ENCODE assay signal across 8 cellular contexts in genomic region chr5:141848771-141849370, GRCh38. TPM values are rescaled to one million over a fixed set of nuclear protein-coding genes. Genes with fewer than 3 reads are reported as not detected.
A peak's percentile ranks its signal among the peaks of the same experiment; 100 is the strongest.
DNase-seq lines count a peak whose midpoint lies in the region; ATAC-seq, FAIRE-seq and TF ChIP-seq lines count a peak whose summit lies in the region.

No MANE protein-coding gene starts in this region.

- H3K4me1 ChIP-seq in H1 (replicated peaks in 1 of 4; ENCODE audit: control insufficient read depth in 3 of 4, insufficient read depth in 4 of 4, low read length in 3 of 4) (peaks cover 33 to 58% (median 46%) of the 10 kb centered on the region in 4 experiments), mucosa of stomach (ENCODE audit: control insufficient read depth, insufficient read depth, low read length) (peaks cover 50% of the 10 kb centered on the region)

- peak overlapping the region; percentile 89; the same call in 1 of the 2 replicates for H2BK15ac ChIP-seq in H1 (ENCODE audit: low read length)

- peak overlapping the region; percentile 98 for H3K18ac ChIP-seq in H1 (ENCODE audit: extremely low read depth, low read length)

- peak overlapping the region; percentile 51 for H2BK12ac ChIP-seq in H1 (ENCODE audit: low read depth, low read length)

- WGBS in H1 (ENCODE audit: extremely low coverage in 1 of 2, insufficient coverage in 1 of 2, insufficient read length in 1 of 2, insufficient replicate concordance in 2 of 2, low coverage in 1 of 2, low lambda C conversion rate in 2 of 2, missing lambda C conversion rate in 1 of 2), 2 experiments, result 18% methylated on average over 14 of the region's 14 CpGs; no CpG with 5 or more reads in 1 of the 2 experiments

- H4K5ac ChIP-seq in H1 (ENCODE audit: insufficient read length, low read depth, low read length), result peak overlapping the region; percentile 94

- peak; percentile 78 for FAIRE-seq in H1 (lab: Jason Lieb, UNC)

- H4K8ac ChIP-seq in H1 (ENCODE audit: extremely low read depth, insufficient read depth, low read length), result peak overlapping the region; percentile 97; the same call in 1 of the 2 replicates

- H3K56ac ChIP-seq in H1 (replicated peaks; ENCODE audit: insufficient read length, low read depth, low read length), result no peak overlapping the region

- H2BK120ac ChIP-seq in H1 (replicated peaks; ENCODE audit: low read depth, low read length), result no peak overlapping the region

- no peak overlapping the region for H2AFZ ChIP-seq in H1 (ENCODE audit: low read length)

- peaks cover 6% of the 10 kb centered on the region; the same call in 1 of the 2 replicates for H3K79me1 ChIP-seq in H1 (ENCODE audit: low read depth, low read length)

- 0 out of 3 replicates have a peak, but pooled peaks of 1 of the 2 experiments have one; percentile 41 for TF ChIP-seq EP300 in H1 (IDR thresholded peaks at IDR 0.05; ENCODE audit: borderline replicate concordance in 1 of 2, low read depth in 2 of 2, low read length in 2 of 2)

- H3K9ac ChIP-seq in H1 (replicated peaks in 1 of 4; ENCODE audit: extremely low read depth in 1 of 4, low read depth in 3 of 4, low read length in 3 of 4) (peak overlapping the region; percentile 63 to 97 (median 87)), mucosa of stomach (ENCODE audit: low read length) (peak overlapping the region; percentile 99)

- TF ChIP-seq CTCF in H1 (IDR thresholded peaks at IDR 0.05; ENCODE audit: control extremely low read depth in 1 of 3, insufficient read depth in 1 of 3, low read depth in 1 of 3, low read length in 3 of 3) (no peak), type B pancreatic cell (conservative IDR thresholded peaks at IDR 0.05) (no peak)

- H3K23me2 ChIP-seq in H1 (ENCODE audit: low read depth, low read length), result peaks cover 8% of the 10 kb centered on the region; the same call in 1 of the 2 replicates

- CTCF ChIA-PET in T-cell (lab: Charles Lee) (interaction anchor here (0.6 kb wide), 2 partner anchors 30 to 75 kb away, joined by 6 to 8 read pairs; partner anchors contain the start of gene DELE1 (in 1 of the 2)), H1 (lab: Charles Lee; ENCODE audit: partially characterized antibody) (interaction anchor here (0.9 to 17.3 kb wide), 8 partner anchors 10 to 156 kb away, joined by 3 to 273 read pairs (median 8); partner anchors contain the start of gene PCDH1)

- POLR2A ChIA-PET in T-cell (lab: Charles Lee) (no interaction called here), H1 (lab: Charles Lee; ENCODE audit: partially characterized antibody) (interaction anchor here (0.6 to 10.7 kb wide), 11 partner anchors 9 to 1965 kb away, joined by 3 to 173 read pairs (median 8); partner anchors contain the start of gene PCDH1)

- H3K23ac ChIP-seq in H1 (ENCODE audit: insufficient read length), result no peak overlapping the region

- TF ChIP-seq POLR2A in H1 (IDR thresholded peaks at IDR 0.05; ENCODE audit: control extremely low read depth in 1 of 2, low read depth in 2 of 2, low read length in 2 of 2), result no peak; a peak in 1 of 3 replicates

- H3K9me3 ChIP-seq in H1 (ENCODE audit: insufficient read depth in 2 of 2, low read depth in 1 of 2, low read length in 1 of 2) (no peaks in the 10 kb centered on the region), mucosa of stomach (ENCODE audit: control insufficient read depth, low read length) (no peaks in the 10 kb centered on the region)

- H3K27me3 ChIP-seq in H1 (replicated peaks in 1 of 4; ENCODE audit: control insufficient read depth in 3 of 4, extremely low read depth in 1 of 4, insufficient read depth in 3 of 4, low read length in 3 of 4) (no peaks in the 10 kb centered on the region), mucosa of stomach (ENCODE audit: control insufficient read depth, insufficient read depth, low read length) (no peaks in the 10 kb centered on the region)

- no peak for TF ChIP-seq RAD21 in H1 (IDR thresholded peaks at IDR 0.05 in 1 of 2, conservative IDR thresholded peaks at IDR 0.05 in 1 of 2; ENCODE audit: low read depth in 2 of 2, low read length in 2 of 2)

- H3K79me2 ChIP-seq in H1 (ENCODE audit: control insufficient read depth in 1 of 2, insufficient read depth in 2 of 2, low read length in 2 of 2), result peaks cover 0 to 8% of the 10 kb centered on the region in 2 experiments; a peak in 1 of 4 replicates

- H3K27me3 Mint-ChIP-seq in T-helper 1 cell treated with Interleukin-12 subunit alpha and Interleukin-12 subunit beta and Interleukin-4 antibody, amounts not matched to agents 30 μg/mL and 1 μg/mL, for 36 hours (ENCODE audit: low read depth), result peaks cover 6% of the 10 kb centered on the region
- H3K27me3 Mint-ChIP-seq in T-cell (peaks cover 0 to 4% of the 10 kb centered on the region in 2 donors), type B pancreatic cell (no peaks in the 10 kb centered on the region)

- H3K4me3 ChIP-seq in H1 (ENCODE audit: extremely low read depth in 1 of 4, insufficient read depth in 2 of 4, low read depth in 3 of 4, low read length in 4 of 4) (peak overlapping the region; percentile 45 to 75 (median 53)), mucosa of stomach (ENCODE audit: low read length) (peak overlapping the region; percentile 39)

- H3K36me3 Mint-ChIP-seq in T-helper 1 cell treated with Interleukin-12 subunit alpha and Interleukin-12 subunit beta and Interleukin-4 antibody, amounts not matched to agents 30 μg/mL and 1 μg/mL, for 36 hours (ENCODE audit: low read depth), result no peaks in the 10 kb centered on the region
- no peaks in the 10 kb centered on the region for H3K36me3 Mint-ChIP-seq in T-cell
- H3K36me3 Mint-ChIP-seq in type B pancreatic cell, result no peaks in the 10 kb centered on the region

- peak overlapping the region; percentile 85 for H3K27ac Mint-ChIP-seq in T-helper 1 cell treated with Interleukin-12 subunit alpha and Interleukin-12 subunit beta and Interleukin-4 antibody, amounts not matched to agents 30 μg/mL and 1 μg/mL, for 36 hours
- H3K27ac Mint-ChIP-seq in T-cell (peak overlapping the region; percentile 71 to 86), type B pancreatic cell (peak overlapping the region; percentile 83)

- peak overlapping the region; percentile 99 for H2BK5ac ChIP-seq in H1 (ENCODE audit: low read depth, low read length)

- DNase-seq in T-helper 1 cell, result no peak
- peak in 3 of 34 experiments; percentile 6 to 31 (median 25) for DNase-seq in T-cell
- peak; percentile 83 to 91 for DNase-seq in H1 (ENCODE audit: low read depth in 1 of 2, low spot score in 2 of 2)
- DNase-seq in type B pancreatic cell (ENCODE audit: extremely low spot score, unreplicated experiment), result no peak

- peak overlapping the region; percentile 3; the same call in 1 of the 2 replicates for H2BK20ac ChIP-seq in H1 (ENCODE audit: low read length)

- peak; percentile 23 for ATAC-seq in HG03066 (IDR thresholded peaks at IDR 0.05; ENCODE audit: low read depth, unreplicated experiment)
- ATAC-seq in T-cell (replicated peaks in 1 of 4), result peak in 1 of 4 experiments; percentile 42
- ATAC-seq in HG03097 (IDR thresholded peaks at IDR 0.05; ENCODE audit: low FRiP score, unreplicated experiment), result no peak

- no peaks in the 10 kb centered on the region for H3K9me3 Mint-ChIP-seq in T-helper 1 cell treated with Interleukin-12 subunit alpha and Interleukin-12 subunit beta and Interleukin-4 antibody, amounts not matched to agents 30 μg/mL and 1 μg/mL, for 36 hours
- H3K9me3 Mint-ChIP-seq in T-cell (no peaks in the 10 kb centered on the region), type B pancreatic cell (no peaks in the 10 kb centered on the region)

- H3K4me3 Mint-ChIP-seq in T-helper 1 cell treated with Interleukin-12 subunit alpha and Interleukin-12 subunit beta and Interleukin-4 antibody, amounts not matched to agents 30 μg/mL and 1 μg/mL, for 36 hours, result peak overlapping the region; percentile 84
- H3K4me3 Mint-ChIP-seq in T-cell (peak overlapping the region; percentile 82 to 88 (median 83)), type B pancreatic cell (peak overlapping the region; percentile 91)

- peak overlapping the region; percentile 99 for H3K27ac ChIP-seq in H1 (ENCODE audit: low read depth, low read length)

- peak overlapping the region; percentile 80 to 100 for H3K4me2 ChIP-seq in H1 (ENCODE audit: insufficient read depth in 1 of 2, low read depth in 2 of 2, low read length in 2 of 2)

- no peak overlapping the region for H3K14ac ChIP-seq in H1 (ENCODE audit: insufficient read length)

- H3K36me3 ChIP-seq in H1 (ENCODE audit: control insufficient read depth in 2 of 4, insufficient read depth in 4 of 4, low read length in 3 of 4) (peaks cover 0 to 7% (median 3%) of the 10 kb centered on the region in 4 experiments; a peak in 4 of 8 replicates), mucosa of stomach (ENCODE audit: control insufficient read depth, insufficient read depth, low read length) (no peaks in the 10 kb centered on the region)

- H3K4me1 Mint-ChIP-seq in T-helper 1 cell treated with Interleukin-12 subunit alpha and Interleukin-12 subunit beta and Interleukin-4 antibody, amounts not matched to agents 30 μg/mL and 1 μg/mL, for 36 hours (ENCODE audit: low read depth), result peaks cover 13% of the 10 kb centered on the region
- H3K4me1 Mint-ChIP-seq in T-cell, result peaks cover 10 to 21% (median 15%) of the 10 kb centered on the region in 3 donors
- peaks cover 14% of the 10 kb centered on the region for H3K4me1 Mint-ChIP-seq in type B pancreatic cell (ENCODE audit: unreplicated experiment)

- H3K4ac ChIP-seq in H1 (replicated peaks; ENCODE audit: insufficient read length, low read depth, low read length), result peak overlapping the region; percentile 75

- no peaks in the 10 kb centered on the region for H4K20me1 ChIP-seq in H1 (replicated peaks in 1 of 2; ENCODE audit: control insufficient read depth in 1 of 2, insufficient read depth in 2 of 2, low read length in 2 of 2)

- H2AK5ac ChIP-seq in H1 (ENCODE audit: low read depth, low read length), result peak overlapping the region; percentile 28

- H4K91ac ChIP-seq in H1 (replicated peaks; ENCODE audit: insufficient read length, low read length), result peak overlapping the region; percentile 86

TF ChIP-seq in H1, 55 proteins besides CTCF, POLR2A, EP300 and RAD21 (continues in another document):
- TF ChIP-seq TEAD4 (IDR thresholded peaks at IDR 0.05; ENCODE audit: low read depth, low read length), result no peak
- peak; percentile 58; the same call in 1 of the 2 replicates for TF ChIP-seq CEBPB (IDR thresholded peaks at IDR 0.05; ENCODE audit: low read depth, low read length)
- TF ChIP-seq CHD2 (IDR thresholded peaks at IDR 0.05; ENCODE audit: low read length), result no peak
- TF ChIP-seq CHD1 (IDR thresholded peaks at IDR 0.05; ENCODE audit: low read depth, low read length), result no peak

RNA-seq across cellular contexts. Expression of gene PCDH1, which starts 29.3 kb away (rescaled TPM):
- 1 to 10 TPM in 2 of 5 donors, under 1 TPM in 3; 0.23 to 3.0 (median 0.82) TPM for total RNA-seq in T-cell
- 101 and 106 TPM in 2 replicates for total RNA-seq in H1 (2021; fragmentation: NEBNext Ultra II Directional; extraction: Animal tissue kit (Norgen Biotek cat#: 25700))
- 102 and 120 TPM in 2 replicates for polyA plus RNA-seq in H1 (2011; rRNA removed)
- 88.6 TPM for polyA plus RNA-seq in H1 (2011; cell fraction: cytosol; rRNA removed)
- 154 TPM for polyA plus RNA-seq in H1 (2011; cell fraction: nucleus; rRNA removed)
- polyA plus RNA-seq in H1 (2012, experiment 1 of 2), result 74.4 to 110 TPM (median 100 TPM) in 4 replicates
- polyA plus RNA-seq in H1 (2012, experiment 2 of 2), result 97.8 TPM
- polyA plus RNA-seq in H1 (2013, experiment 1 of 2), result 130 TPM
- 120 TPM for polyA plus RNA-seq in H1 (2013, experiment 2 of 2)
- polyA minus RNA-seq in H1 (2011; rRNA and poly(A)+ RNA removed), result 292 and 318 TPM in 2 replicates
- 143 TPM for polyA minus RNA-seq in H1 (2011; cell fraction: cytosol; rRNA and poly(A)+ RNA removed)
- polyA minus RNA-seq in H1 (2011; cell fraction: nucleus; rRNA and poly(A)+ RNA removed), result 96.9 TPM
- total RNA-seq in type B pancreatic cell (ENCODE audit: low replicate concordance), result 22.8 and 41.7 TPM in 2 replicates

Comparison
In these comparisons a context has a peak if more than half of its experiments do, and no peak if none do; other contexts are left out.
1. DNase-seq: peak in H1 (2 of 2); none in T-helper 1 cell (0 of 5) and type B pancreatic cell (single experiment).
2. Peak in every context shown above with its lines, with median percentiles within 50 percentile points of each other: H3K27ac Mint-ChIP-seq and H3K4me3 Mint-ChIP-seq.